In genomic region chr20:63567132-63567381, GRCh38 we compare ENCODE assay signal across 1 cellular context.
TF ChIP-seq lines count a peak whose summit lies in the region.

No MANE protein-coding gene starts in this region.

TF ChIP-seq in IMR-90, 13 proteins besides CTCF, POLR2A, EP300 and RAD21:
- no peak for TF ChIP-seq CEBPB (IDR thresholded peaks at IDR 0.05; ENCODE audit: low read depth, low read length)
- no peak for TF ChIP-seq NFE2L2 (IDR thresholded peaks at IDR 0.05; ENCODE audit: low read depth, low read length)
- TF ChIP-seq USF2 (IDR thresholded peaks at IDR 0.05; ENCODE audit: low read depth, low read length), result no peak
- TF ChIP-seq MXI1 (IDR thresholded peaks at IDR 0.05; ENCODE audit: borderline replicate concordance, low read depth, low read length), result no peak
- no peak for TF ChIP-seq BHLHE40 (IDR thresholded peaks at IDR 0.05; ENCODE audit: low read depth, low read length)
- TF ChIP-seq MAZ (IDR thresholded peaks at IDR 0.05; ENCODE audit: borderline replicate concordance, low read depth, low read length), result no peak
- TF ChIP-seq CHD1 (IDR thresholded peaks at IDR 0.05; ENCODE audit: low read depth, low read length), result no peak
- no peak for TF ChIP-seq MAFK (IDR thresholded peaks at IDR 0.05; ENCODE audit: low read depth, low read length)
- TF ChIP-seq RFX5 (IDR thresholded peaks at IDR 0.05; ENCODE audit: low read depth, low read length), result no peak
- TF ChIP-seq RCOR1 (IDR thresholded peaks at IDR 0.05; ENCODE audit: insufficient replicate concordance, low read length), result no peak
- TF ChIP-seq SMC3 (IDR thresholded peaks at IDR 0.05; ENCODE audit: low read depth, low read length), result no peak
- TF ChIP-seq ELK1 (IDR thresholded peaks at IDR 0.05; ENCODE audit: borderline replicate concordance, low read depth, low read length), result no peak
- TF ChIP-seq FOS (IDR thresholded peaks at IDR 0.05; ENCODE audit: low read depth, low read length), result no peak
